ENCODE assay signal across 13 cellular contexts in the genomic region with DNA sequence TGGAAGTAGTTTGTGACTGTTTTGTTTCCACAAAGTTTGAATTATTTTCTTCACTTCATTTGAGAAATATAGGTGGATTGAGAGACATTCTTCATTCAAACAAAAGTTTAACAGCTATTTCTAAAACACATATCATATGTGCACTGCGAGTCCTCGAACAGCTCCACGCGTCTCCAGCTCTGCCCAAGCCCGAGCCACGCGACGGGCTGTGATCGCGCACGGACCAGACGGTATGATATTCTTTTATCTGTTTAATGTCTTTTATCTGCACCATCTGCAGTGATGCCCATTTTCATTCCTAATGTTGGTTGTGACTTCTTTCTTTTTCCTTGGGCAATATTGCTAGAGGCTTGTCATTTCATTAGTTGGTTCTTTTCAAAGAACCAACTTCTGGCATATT. TPM values are rescaled to one million over a fixed set of nuclear protein-coding genes. Genes with fewer than 3 reads are reported as not detected.
"Had no signal": no experiment of that assay in that cellular context is flagged by ENCODE, and none has a peak within 500 bp of the region (broad histone marks: within the 10 kb centered on the region; RNA-seq: fewer than 3 reads in every experiment).

No MANE protein-coding gene starts in this region.

RNA-seq across cellular contexts. Expression of gene RBP1, which starts 44.1 kb away (rescaled TPM):
- total RNA-seq: activated B cell treated with CpG ODN at 0.5 μM for 24 hours; activated CD4-positive, alpha-beta memory T cell treated with anti-CD3 and anti-CD28 coated beads for 36 hours; activated CD4-positive, alpha-beta memory T cell treated with anti-CD3 and anti-CD28 coated beads, Interleukin-2, amount 10 ng/mL, durations not matched to agents 7 days and 5 days; activated CD4-positive, alpha-beta T cell treated with anti-CD3 and anti-CD28 coated beads for 36 hours; activated CD4-positive, alpha-beta T cell treated with anti-CD3 and anti-CD28 coated beads, Interleukin-2, amount 10 ng/mL, durations not matched to agents 24 days and 14 days; activated CD4-positive, alpha-beta T cell treated with anti-CD3 and anti-CD28 coated beads, Interleukin-2, amount 10 ng/mL, durations not matched to agents 7 days and 5 days; activated CD8-positive, alpha-beta memory T cell treated with anti-CD3 and anti-CD28 coated beads for 36 hours; activated CD8-positive, alpha-beta memory T cell treated with anti-CD3 and anti-CD28 coated beads, Interleukin-2, amount 10 ng/mL, durations not matched to agents 7 days and 5 days; activated CD8-positive, alpha-beta T cell treated with anti-CD3 and anti-CD28 coated beads for 36 hours; activated CD8-positive, alpha-beta T cell treated with anti-CD3 and anti-CD28 coated beads, Interleukin-2, amount 10 ng/mL, durations not matched to agents 7 days and 5 days; T-helper 1 cell treated with Interleukin-12 subunit alpha and Interleukin-12 subunit beta and Interleukin-4 antibody, amounts not matched to agents 30 ng/mL and 1 ng/mL, for 36 hours; T-helper 17 cell; T-helper 2 cell treated with Interferon-gamma antibody and Interleukin-4, amounts not matched to agents 100 ng/mL and 5 ng/mL, for 36 hours had no signal
